ENCODE assay signal across 14 cellular contexts in the genomic region with DNA sequence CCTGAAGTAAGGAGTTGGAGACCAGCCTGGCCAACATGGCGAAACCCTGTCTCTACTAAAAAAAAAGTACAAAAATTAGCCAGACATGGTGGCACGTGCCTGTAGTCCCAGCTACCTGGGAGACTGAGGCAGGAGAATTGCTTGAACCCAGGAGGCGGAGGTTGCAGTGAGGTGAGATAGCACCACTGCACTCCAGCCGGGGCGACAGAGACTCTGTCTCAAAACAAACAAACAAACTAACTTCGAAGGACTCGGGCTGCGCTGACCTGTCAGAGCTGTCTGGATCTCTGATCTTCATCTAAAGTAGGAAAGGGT. TPM values are rescaled to one million over a fixed set of nuclear protein-coding genes. Genes with fewer than 3 reads are reported as not detected.
DNase-seq lines count a peak whose midpoint lies in the region; ATAC-seq and TF ChIP-seq lines count a peak whose summit lies in the region.
"Not testable (repeated sequence)": the region's sequence is repeated elsewhere in the genome, so short reads cannot be mapped to it uniquely, and the experiment has no call there.
"Had no signal": no experiment of that assay in that cellular context is flagged by ENCODE, and none has a peak within 500 bp of the region (broad histone marks: within the 10 kb centered on the region; RNA-seq: fewer than 3 reads in every experiment).

No MANE protein-coding gene starts in this region.

- H3K36me3 ChIP-seq in CD8-positive, alpha-beta T cell (ENCODE audit: insufficient read depth, low read length); mammary epithelial cell (ENCODE audit: insufficient read depth, low read length); left ventricle myocardium inferior: not testable (repeated sequence)

- not testable (repeated sequence) for H4K20me1 ChIP-seq in mammary epithelial cell (ENCODE audit: insufficient read depth, low read length)

- not testable (repeated sequence) for H3K27ac Mint-ChIP-seq in CD8-positive, alpha-beta T cell; activated T-helper 2 cell treated with anti-CD3 and anti-CD28 coated beads, Interferon-gamma antibody, Interleukin-2, Interleukin-4, amounts not matched to agents 10 μg/mL and 5 μg/mL and 100 μg/mL, durations not matched to agents 14 hours and 24 hours and 36 hours
- H3K27ac Mint-ChIP-seq in activated B cell treated with CpG ODN at 0.5 μM for 24 hours: peak overlapping the region; percentile 63
- H3K27ac Mint-ChIP-seq in natural killer cell treated with Interleukin-12 subunit alpha and Interleukin-12 subunit beta and Interleukin-15 and Interleukin-18, amount 100 ng/mL, for 72 hours: peak overlapping the region; percentile 79 to 80
- H3K27ac Mint-ChIP-seq in stimulated activated effector memory CD8-positive, alpha-beta T cell treated with anti-CD3 and anti-CD28 coated beads, Interleukin-12 subunit alpha, Interleukin-12 subunit beta, amount 100 ng/mL, for 72 hours: peak overlapping the region; percentile 98

- not testable (repeated sequence) for H3K4me2 ChIP-seq in mammary epithelial cell (ENCODE audit: insufficient read depth, low read depth, low read length)

- DNase-seq in CD8-positive, alpha-beta T cell; LNCaP clone FGC (ENCODE audit: low read depth); activated B cell treated with CpG ODN at 0.5 μM for 24 hours; activated T-helper 2 cell treated with anti-CD3 and anti-CD28 coated beads, Interferon-gamma antibody, Interleukin-2, Interleukin-4, amounts not matched to agents 10 μg/mL and 5 μg/mL and 100 μg/mL, durations not matched to agents 14 hours and 24 hours and 36 hours (ENCODE audit: low spot score); mammary epithelial cell; left ventricle myocardium inferior; natural killer cell treated with Interleukin-12 subunit alpha and Interleukin-12 subunit beta and Interleukin-15 and Interleukin-18, amount 100 ng/mL, for 72 hours (ENCODE audit: low spot score); stimulated activated effector memory CD8-positive, alpha-beta T cell treated with anti-CD3 and anti-CD28 coated beads, Interleukin-12 subunit alpha, Interleukin-12 subunit beta, amount 100 ng/mL, for 72 hours (ENCODE audit: low spot score in 2 of 2): not testable (repeated sequence)

- CTCF ChIA-PET in CD8-positive, alpha-beta T cell (lab: Charles Lee): interaction anchor here (0.8 to 2.9 kb wide), 13 partner anchors 8 to 278 kb away, joined by 3 to 15 read pairs (median 4); partner anchors contain the start of genes ZNF200 and ZNF75A
- CTCF ChIA-PET in activated B cell treated with CpG ODN at 0.5 μM for 24 hours (lab: Charles Lee): interaction anchor here (1.1 kb wide), 1 partner anchor 8 kb away, joined by 3 read pairs; no protein-coding TSS in a partner anchor
- CTCF ChIA-PET in mammary epithelial cell (lab: Charles Lee; ENCODE audit: low non-redundant PET): not testable (repeated sequence)

- ATAC-seq in CD8-positive, alpha-beta T cell; activated B cell treated with CpG ODN at 0.5 μM for 24 hours (ENCODE audit: low read depth); natural killer cell treated with Interleukin-12 subunit alpha and Interleukin-12 subunit beta and Interleukin-15 and Interleukin-18, amount 100 ng/mL, for 72 hours; stimulated activated effector memory CD8-positive, alpha-beta T cell treated with anti-CD3 and anti-CD28 coated beads, Interleukin-12 subunit alpha, Interleukin-12 subunit beta, amount 100 ng/mL, for 72 hours: not testable (repeated sequence)

- intact Hi-C loops in CD8-positive, alpha-beta T cell (cut with DNase I, micrococcal nuclease): loop anchor here (2.0 to 10.0 kb wide), 6 partner anchors 53 to 757 kb away; partner anchors contain the start of genes CCNF (in 1 of the 2), ZNF200 (in 1 of the 2) and ZNF263 (in 1 of the 2)
- intact Hi-C loops in activated B cell treated with CpG ODN at 0.5 μM for 24 hours (cut with micrococcal nuclease): loop anchor here (2.0 to 5.0 kb wide), 2 partner anchors 31 to 320 kb away; partner anchors contain the start of gene CLUAP1
- intact Hi-C loops in activated T-helper 2 cell treated with anti-CD3 and anti-CD28 coated beads, Interferon-gamma antibody, Interleukin-2, Interleukin-4, amounts not matched to agents 10 μg/mL and 5 μg/mL and 100 μg/mL, durations not matched to agents 14 hours and 24 hours and 36 hours (cut with micrococcal nuclease): loop anchor here (5.0 kb wide), 1 partner anchor 100 kb away; the partner anchor contains the start of gene ZNF263
- intact Hi-C loops in mammary epithelial cell (cut with micrococcal nuclease): loop anchor here (1.0 kb wide), 1 partner anchor 10 kb away; no protein-coding TSS in a partner anchor
- intact Hi-C loops in left ventricle myocardium inferior (cut with micrococcal nuclease): not testable (repeated sequence)

- not testable (repeated sequence) for H3K9me3 Mint-ChIP-seq in CD8-positive, alpha-beta T cell; activated B cell treated with CpG ODN at 0.5 μM for 24 hours; activated T-helper 2 cell treated with anti-CD3 and anti-CD28 coated beads, Interferon-gamma antibody, Interleukin-2, Interleukin-4, amounts not matched to agents 10 μg/mL and 5 μg/mL and 100 μg/mL, durations not matched to agents 14 hours and 24 hours and 36 hours; natural killer cell treated with Interleukin-12 subunit alpha and Interleukin-12 subunit beta and Interleukin-15 and Interleukin-18, amount 100 ng/mL, for 72 hours; stimulated activated effector memory CD8-positive, alpha-beta T cell treated with anti-CD3 and anti-CD28 coated beads, Interleukin-12 subunit alpha, Interleukin-12 subunit beta, amount 100 ng/mL, for 72 hours

- WGBS in mammary epithelial cell (ENCODE audit: low coverage, missing lambda C conversion rate): 32% methylated on average over 5 of the region's 8 CpGs

- H2AFZ ChIP-seq in mammary epithelial cell (ENCODE audit: low read depth, low read length): not testable (repeated sequence)

- in situ Hi-C loops in mammary epithelial cell (cut with MboI; ENCODE audit: low sequenced_read_pairs in 2 of 2): not testable (repeated sequence)

- H3K4me3 Mint-ChIP-seq in CD8-positive, alpha-beta T cell: peak overlapping the region; percentile 75
- peak overlapping the region; percentile 62 for H3K4me3 Mint-ChIP-seq in activated B cell treated with CpG ODN at 0.5 μM for 24 hours
- peak overlapping the region; percentile 79 for H3K4me3 Mint-ChIP-seq in activated T-helper 2 cell treated with anti-CD3 and anti-CD28 coated beads, Interferon-gamma antibody, Interleukin-2, Interleukin-4, amounts not matched to agents 10 μg/mL and 5 μg/mL and 100 μg/mL, durations not matched to agents 14 hours and 24 hours and 36 hours (ENCODE audit: low read depth)
- peak overlapping the region; percentile 85 for H3K4me3 Mint-ChIP-seq in natural killer cell treated with Interleukin-12 subunit alpha and Interleukin-12 subunit beta and Interleukin-15 and Interleukin-18, amount 100 ng/mL, for 72 hours
- H3K4me3 Mint-ChIP-seq in stimulated activated effector memory CD8-positive, alpha-beta T cell treated with anti-CD3 and anti-CD28 coated beads, Interleukin-12 subunit alpha, Interleukin-12 subunit beta, amount 100 ng/mL, for 72 hours: peak overlapping the region; percentile 77

- peaks cover 19% of the 10 kb centered on the region for H3K4me1 ChIP-seq in CD8-positive, alpha-beta T cell (ENCODE audit: insufficient read depth, low read length)
- not testable (repeated sequence) for H3K4me1 ChIP-seq in mammary epithelial cell (ENCODE audit: insufficient read depth, low read length)
- peaks cover 17% of the 10 kb centered on the region for H3K4me1 ChIP-seq in left ventricle myocardium inferior

- not testable (repeated sequence) for H3K9ac ChIP-seq in mammary epithelial cell (ENCODE audit: insufficient read depth, low read length)

- H3K27me3 ChIP-seq in CD8-positive, alpha-beta T cell (ENCODE audit: insufficient read depth, low read length): peaks cover 41% of the 10 kb centered on the region
- H3K27me3 ChIP-seq in mammary epithelial cell (ENCODE audit: insufficient read depth, low read length): not testable (repeated sequence)
- H3K27me3 ChIP-seq in left ventricle myocardium inferior (ENCODE audit: low read depth): peaks cover 100% of the 10 kb centered on the region

- not testable (repeated sequence) for H3K27ac ChIP-seq in CD8-positive, alpha-beta T cell (ENCODE audit: low read depth, low read length); mammary epithelial cell (ENCODE audit: insufficient read depth, low read depth, low read length); left ventricle myocardium inferior (replicated peaks)

- BruUV-seq in mammary epithelial cell (replicated peaks; lab: Mats Ljungman, UMichigan): not testable (repeated sequence)

- TF ChIP-seq CTCF in CD8-positive, alpha-beta T cell (IDR thresholded peaks at IDR 0.05); LNCaP clone FGC (IDR thresholded peaks at IDR 0.05; ENCODE audit: control insufficient read depth, extremely low read depth, insufficient read depth); activated B cell treated with CpG ODN at 0.5 μM for 24 hours (IDR thresholded peaks at IDR 0.05); mammary epithelial cell (conservative IDR thresholded peaks at IDR 0.05 in 1 of 2, IDR thresholded peaks at IDR 0.05 in 1 of 2; ENCODE audit: extremely low read depth in 1 of 2, insufficient read depth in 1 of 2, low read depth in 1 of 2, low read length in 2 of 2); left ventricle myocardium inferior (IDR thresholded peaks at IDR 0.05; ENCODE audit: borderline replicate concordance): not testable (repeated sequence)

- H3K4me1 Mint-ChIP-seq in CD8-positive, alpha-beta T cell (ENCODE audit: low read depth): peaks cover 16% of the 10 kb centered on the region
- peaks cover 19% of the 10 kb centered on the region for H3K4me1 Mint-ChIP-seq in activated B cell treated with CpG ODN at 0.5 μM for 24 hours
- H3K4me1 Mint-ChIP-seq in activated T-helper 2 cell treated with anti-CD3 and anti-CD28 coated beads, Interferon-gamma antibody, Interleukin-2, Interleukin-4, amounts not matched to agents 10 μg/mL and 5 μg/mL and 100 μg/mL, durations not matched to agents 14 hours and 24 hours and 36 hours (ENCODE audit: low read depth): peaks cover 14% of the 10 kb centered on the region
- H3K4me1 Mint-ChIP-seq in natural killer cell treated with Interleukin-12 subunit alpha and Interleukin-12 subunit beta and Interleukin-15 and Interleukin-18, amount 100 ng/mL, for 72 hours (ENCODE audit: low read depth in 2 of 2): peaks cover 19 to 23% of the 10 kb centered on the region in 2 donors
- H3K4me1 Mint-ChIP-seq in stimulated activated effector memory CD8-positive, alpha-beta T cell treated with anti-CD3 and anti-CD28 coated beads, Interleukin-12 subunit alpha, Interleukin-12 subunit beta, amount 100 ng/mL, for 72 hours: peaks cover 24% of the 10 kb centered on the region

- H3K79me2 ChIP-seq in mammary epithelial cell (ENCODE audit: insufficient read depth, low read length): not testable (repeated sequence)

- not testable (repeated sequence) for H3K9me3 ChIP-seq in CD8-positive, alpha-beta T cell (ENCODE audit: low read length); mammary epithelial cell (replicated peaks; ENCODE audit: insufficient read depth, low read length); left ventricle myocardium inferior (replicated peaks)

- peaks cover 64% of the 10 kb centered on the region for H3K27me3 Mint-ChIP-seq in CD8-positive, alpha-beta T cell (ENCODE audit: low read depth)
- H3K27me3 Mint-ChIP-seq in activated B cell treated with CpG ODN at 0.5 μM for 24 hours: peaks cover 71% of the 10 kb centered on the region
- peaks cover 78% of the 10 kb centered on the region for H3K27me3 Mint-ChIP-seq in activated T-helper 2 cell treated with anti-CD3 and anti-CD28 coated beads, Interferon-gamma antibody, Interleukin-2, Interleukin-4, amounts not matched to agents 10 μg/mL and 5 μg/mL and 100 μg/mL, durations not matched to agents 14 hours and 24 hours and 36 hours (ENCODE audit: low read depth)
- peaks cover 50 to 68% of the 10 kb centered on the region in 2 donors for H3K27me3 Mint-ChIP-seq in natural killer cell treated with Interleukin-12 subunit alpha and Interleukin-12 subunit beta and Interleukin-15 and Interleukin-18, amount 100 ng/mL, for 72 hours

- H3K36me3 Mint-ChIP-seq in CD8-positive, alpha-beta T cell; activated B cell treated with CpG ODN at 0.5 μM for 24 hours (ENCODE audit: low read depth); activated T-helper 2 cell treated with anti-CD3 and anti-CD28 coated beads, Interferon-gamma antibody, Interleukin-2, Interleukin-4, amounts not matched to agents 10 μg/mL and 5 μg/mL and 100 μg/mL, durations not matched to agents 14 hours and 24 hours and 36 hours (ENCODE audit: low read depth); natural killer cell treated with Interleukin-12 subunit alpha and Interleukin-12 subunit beta and Interleukin-15 and Interleukin-18, amount 100 ng/mL, for 72 hours: not testable (repeated sequence)
- H3K36me3 Mint-ChIP-seq in stimulated activated effector memory CD8-positive, alpha-beta T cell treated with anti-CD3 and anti-CD28 coated beads, Interleukin-12 subunit alpha, Interleukin-12 subunit beta, amount 100 ng/mL, for 72 hours: peaks cover 28% of the 10 kb centered on the region

- POLR2A ChIA-PET in CD8-positive, alpha-beta T cell (lab: Charles Lee): interaction anchor here (1.0 to 1.9 kb wide), 5 partner anchors 10 to 123 kb away, joined by 3 to 8 read pairs (median 5); partner anchors contain the start of genes TIGD7, ZNF263 and ZNF75A
- POLR2A ChIA-PET in activated B cell treated with CpG ODN at 0.5 μM for 24 hours (lab: Charles Lee): interaction anchor here (0.5 to 0.8 kb wide), 2 partner anchors 32 to 35 kb away, joined by 3 to 5 read pairs; no protein-coding TSS in a partner anchor

- H3K4me3 ChIP-seq in CD8-positive, alpha-beta T cell (ENCODE audit: low read depth, low read length): not testable (repeated sequence)
- H3K4me3 ChIP-seq in LNCaP clone FGC (ENCODE audit: low read depth, low read length): peak overlapping the region; percentile 70
- H3K4me3 ChIP-seq in mammary epithelial cell (replicated peaks in 1 of 3; ENCODE audit: insufficient read depth in 1 of 3, low read depth in 2 of 3, low read length in 3 of 3): peak overlapping the region in 2 of 3 experiments; percentile 65 to 75
- H3K4me3 ChIP-seq in left ventricle myocardium inferior: peak overlapping the region; percentile 53

- dilution Hi-C loops in mammary epithelial cell (cut with HindIII; ENCODE audit: low sequenced_read_pairs): not testable (repeated sequence)

RNA-seq across cellular contexts. Expression of gene OR1F1, which starts 5.8 kb away (rescaled TPM):
- total RNA-seq in CD8-positive, alpha-beta T cell: not detected
- total RNA-seq in activated B cell treated with CpG ODN at 0.5 μM for 24 hours: not detected in 2 replicates
- not detected in 2 replicates for total RNA-seq in activated T-helper 2 cell treated with anti-CD3 and anti-CD28 coated beads, Interferon-gamma antibody, Interleukin-2, Interleukin-4, amounts not matched to agents 10 μg/mL and 5 μg/mL and 100 μg/mL, durations not matched to agents 14 hours and 24 hours and 36 hours
- total RNA-seq in mammary epithelial cell: not detected
- 0.54 TPM for polyA plus RNA-seq in mammary epithelial cell
- not detected for polyA minus RNA-seq in mammary epithelial cell
- total RNA-seq in left ventricle myocardium inferior: not detected
- not detected for total RNA-seq in natural killer cell treated with Interleukin-12 subunit alpha and Interleukin-12 subunit beta and Interleukin-15 and Interleukin-18, amount 100 ng/mL, for 72 hours
- total RNA-seq: esophagus squamous epithelium, H7, IMR-90, lung microvascular endothelial cell, myocyte, thoracic aorta had no signal

RNA-seq across cellular contexts. Expression of gene ZNF213, which starts 47.4 kb away (rescaled TPM):
- total RNA-seq in CD8-positive, alpha-beta T cell: 1 to 10 TPM; 1.8 to 2.2 TPM
- total RNA-seq in activated B cell treated with CpG ODN at 0.5 μM for 24 hours: 5.6 and 5.7 TPM in 2 replicates
- total RNA-seq in activated T-helper 2 cell treated with anti-CD3 and anti-CD28 coated beads, Interferon-gamma antibody, Interleukin-2, Interleukin-4, amounts not matched to agents 10 μg/mL and 5 μg/mL and 100 μg/mL, durations not matched to agents 14 hours and 24 hours and 36 hours: 9.1 and 9.3 TPM in 2 replicates
- total RNA-seq in mammary epithelial cell: 10 to 100 TPM in 1 of 2 donors, 1 to 10 TPM in 1; 7.7 to 10.8 TPM
- polyA plus RNA-seq in mammary epithelial cell: 0.78 TPM
- 6.5 TPM for polyA minus RNA-seq in mammary epithelial cell
- 6.2 TPM for total RNA-seq in left ventricle myocardium inferior
- 10 to 100 TPM in 1 of 2 donors, 1 to 10 TPM in 1; 8.5 to 11.6 TPM for total RNA-seq in natural killer cell treated with Interleukin-12 subunit alpha and Interleukin-12 subunit beta and Interleukin-15 and Interleukin-18, amount 100 ng/mL, for 72 hours

RNA-seq across cellular contexts. Expression of gene ZNF200, which starts 52.7 kb away (rescaled TPM):
- 10 to 100 TPM; 12.5 to 14.1 TPM for total RNA-seq in CD8-positive, alpha-beta T cell
- total RNA-seq in activated B cell treated with CpG ODN at 0.5 μM for 24 hours (13.6 and 15.1 TPM in 2 replicates), mammary epithelial cell (10 to 100 TPM in 1 of 2 donors, 1 to 10 TPM in 1; 10.0 to 10.5 TPM), left ventricle myocardium inferior (5.8 TPM)
- 11.0 and 12.2 TPM in 2 replicates for total RNA-seq in activated T-helper 2 cell treated with anti-CD3 and anti-CD28 coated beads, Interferon-gamma antibody, Interleukin-2, Interleukin-4, amounts not matched to agents 10 μg/mL and 5 μg/mL and 100 μg/mL, durations not matched to agents 14 hours and 24 hours and 36 hours
- polyA plus RNA-seq in mammary epithelial cell: 4.2 TPM
- polyA minus RNA-seq in mammary epithelial cell: 15.2 TPM
- 10 to 100 TPM; 16.6 to 18.9 TPM for total RNA-seq in natural killer cell treated with Interleukin-12 subunit alpha and Interleukin-12 subunit beta and Interleukin-15 and Interleukin-18, amount 100 ng/mL, for 72 hours
